ENCODE assay signal across 1 cellular context in genomic region chr1:39187276-39188046, GRCh38.
TF ChIP-seq lines count a peak whose summit lies in the region.

No MANE protein-coding gene starts in this region.

TF ChIP-seq in GM23338, 12 proteins besides CTCF, POLR2A, EP300 and RAD21 (continued from another document):
- TF ChIP-seq ZNF462 (CRISPR knock-in tag; IDR thresholded peaks at IDR 0.05), result no peak
- TF ChIP-seq NANOG (IDR thresholded peaks at IDR 0.05; ENCODE audit: borderline replicate concordance), result no peak
- TF ChIP-seq JUNB (IDR thresholded peaks at IDR 0.05; ENCODE audit: unreplicated experiment), result no peak
- no peak for TF ChIP-seq ETS1 (IDR thresholded peaks at IDR 0.05)
- TF ChIP-seq ZNF331 (CRISPR knock-in tag; IDR thresholded peaks at IDR 0.05; ENCODE audit: low read depth), result no peak
- TF ChIP-seq REST (IDR thresholded peaks at IDR 0.05; ENCODE audit: unreplicated experiment), result no peak
